In the genomic region with DNA sequence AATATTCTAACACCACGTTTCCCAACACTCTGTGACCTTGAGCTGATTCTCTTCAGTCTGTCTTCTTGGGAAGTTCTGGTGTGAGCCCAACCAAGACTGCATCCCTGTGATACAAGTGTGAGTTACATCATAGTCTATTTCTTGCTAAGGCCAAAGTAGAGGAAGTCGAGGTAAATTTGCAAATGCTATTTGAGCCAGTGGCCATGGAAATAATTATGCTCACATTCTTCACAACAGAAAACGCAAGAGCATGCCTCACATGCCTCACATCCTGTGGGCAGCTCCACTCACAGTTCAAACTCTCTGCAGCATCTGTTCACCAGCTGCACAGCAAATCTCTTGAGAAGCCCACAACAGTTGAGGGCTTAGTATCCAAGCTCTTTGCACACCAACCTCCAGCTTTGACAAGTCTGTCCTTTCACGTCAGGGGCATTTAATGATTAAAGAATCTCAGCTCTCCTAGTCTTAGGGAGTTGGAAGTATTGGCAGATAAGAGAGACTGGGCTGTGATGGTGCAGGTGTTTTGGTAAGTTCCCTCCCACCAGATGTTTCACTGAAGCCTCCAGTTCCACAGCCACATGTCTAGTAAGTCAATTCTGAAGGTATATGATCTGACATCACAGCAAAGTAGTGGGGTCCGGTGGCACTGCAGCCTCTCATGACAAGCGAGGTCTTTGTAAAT, we compare ENCODE assay signal across 12 cellular contexts.
DNase-seq lines count a peak whose midpoint lies in the region; ATAC-seq and TF ChIP-seq lines count a peak whose summit lies in the region.
"Had no signal": no experiment of that assay in that cellular context is flagged by ENCODE, and none has a peak within 500 bp of the region (broad histone marks: within the 10 kb centered on the region; RNA-seq: fewer than 3 reads in every experiment).

No MANE protein-coding gene starts in this region.

- peaks cover 40% of the 10 kb centered on the region for H3K4me1 Mint-ChIP-seq in nephron
- H3K4me1 Mint-ChIP-seq in activated T-helper 2 cell treated with anti-CD3 and anti-CD28 coated beads, Interferon-gamma antibody, Interleukin-2, Interleukin-4, amounts not matched to agents 10 μg/mL and 5 μg/mL and 100 μg/mL, durations not matched to agents 14 hours and 24 hours and 36 hours (ENCODE audit: low read depth) = no peaks in the 10 kb centered on the region

- no peak overlapping the region for H3K4me3 Mint-ChIP-seq in nephron
- H3K4me3 Mint-ChIP-seq in activated T-helper 2 cell treated with anti-CD3 and anti-CD28 coated beads, Interferon-gamma antibody, Interleukin-2, Interleukin-4, amounts not matched to agents 10 μg/mL and 5 μg/mL and 100 μg/mL, durations not matched to agents 14 hours and 24 hours and 36 hours (ENCODE audit: low read depth) = no peak overlapping the region

- H3K9me3 Mint-ChIP-seq in nephron = no peaks in the 10 kb centered on the region
- no peaks in the 10 kb centered on the region for H3K9me3 Mint-ChIP-seq in activated T-helper 2 cell treated with anti-CD3 and anti-CD28 coated beads, Interferon-gamma antibody, Interleukin-2, Interleukin-4, amounts not matched to agents 10 μg/mL and 5 μg/mL and 100 μg/mL, durations not matched to agents 14 hours and 24 hours and 36 hours

- H3K4me3 ChIP-seq in cardiac fibroblast (replicated peaks in 1 of 2; ENCODE audit: low read depth in 2 of 2, low read length in 2 of 2) = no peak overlapping the region

- ATAC-seq in HG03095 (IDR thresholded peaks at IDR 0.05; ENCODE audit: unreplicated experiment) (peak; percentile 55), GM18868 (IDR thresholded peaks at IDR 0.05; ENCODE audit: unreplicated experiment) (no peak)
- ATAC-seq: HepG2 had no signal

- DNase-seq in GM04503 (ENCODE audit: low read depth) = peak; percentile 99
- DNase-seq in cardiac fibroblast (ENCODE audit: low read depth in 2 of 2) = peak; percentile 71 to 89
- DNase-seq in NCI-H187 treated with DMSO at 0.1 percent for 48 hours (lab: John Stamatoyannopoulos, UW) = no peak
- DNase-seq in activated T-helper 2 cell treated with anti-CD3 and anti-CD28 coated beads, Interferon-gamma antibody, Interleukin-2, Interleukin-4, amounts not matched to agents 10 μg/mL and 5 μg/mL and 100 μg/mL, durations not matched to agents 14 hours and 24 hours and 36 hours (ENCODE audit: low spot score) = no peak
- no peak for DNase-seq in ecto neural progenitor cell (ENCODE audit: low spot score)
- DNase-seq: activated naive CD4-positive, alpha-beta T cell; NCI-H510A; stimulated activated CD4-positive, alpha-beta T cell treated with anti-CD3 and anti-CD28 coated beads, Interleukin-15, amount 100 ng/mL, for 24 hours had no signal

- no peaks in the 10 kb centered on the region for H3K27me3 Mint-ChIP-seq in nephron (ENCODE audit: low read depth)
- H3K27me3 Mint-ChIP-seq in activated T-helper 2 cell treated with anti-CD3 and anti-CD28 coated beads, Interferon-gamma antibody, Interleukin-2, Interleukin-4, amounts not matched to agents 10 μg/mL and 5 μg/mL and 100 μg/mL, durations not matched to agents 14 hours and 24 hours and 36 hours (ENCODE audit: low read depth) = peaks cover 34% of the 10 kb centered on the region

- intact Hi-C loops in activated T-helper 2 cell treated with anti-CD3 and anti-CD28 coated beads, Interferon-gamma antibody, Interleukin-2, Interleukin-4, amounts not matched to agents 10 μg/mL and 5 μg/mL and 100 μg/mL, durations not matched to agents 14 hours and 24 hours and 36 hours (cut with micrococcal nuclease) = no loop called here

- H3K27ac Mint-ChIP-seq in nephron = peak overlapping the region; percentile 23 to 34 (median 23)
- H3K27ac Mint-ChIP-seq in activated T-helper 2 cell treated with anti-CD3 and anti-CD28 coated beads, Interferon-gamma antibody, Interleukin-2, Interleukin-4, amounts not matched to agents 10 μg/mL and 5 μg/mL and 100 μg/mL, durations not matched to agents 14 hours and 24 hours and 36 hours = no peak overlapping the region

- no peaks in the 10 kb centered on the region for H3K36me3 Mint-ChIP-seq in nephron (ENCODE audit: low read depth)
- H3K36me3 Mint-ChIP-seq in activated T-helper 2 cell treated with anti-CD3 and anti-CD28 coated beads, Interferon-gamma antibody, Interleukin-2, Interleukin-4, amounts not matched to agents 10 μg/mL and 5 μg/mL and 100 μg/mL, durations not matched to agents 14 hours and 24 hours and 36 hours (ENCODE audit: low read depth) = no peaks in the 10 kb centered on the region

- TF ChIP-seq CTCF in cardiac fibroblast (IDR thresholded peaks at IDR 0.05; ENCODE audit: low read depth, low read length) (no peak), nephron (IDR thresholded peaks at IDR 0.05; ENCODE audit: unreplicated experiment in 3 of 3) (no peak)

Comparison
In these comparisons a context has a peak if more than half of its experiments do, and no peak if none do; other contexts are left out.
1. DNase-seq: peak in GM04503 (single experiment) and cardiac fibroblast (2 of 2); none in NCI-H187 treated with DMSO at 0.1 percent for 48 hours (single experiment), activated T-helper 2 cell treated with anti-CD3 and anti-CD28 coated beads, Interferon-gamma antibody, Interleukin-2, Interleukin-4, amounts not matched to agents 10 μg/mL and 5 μg/mL and 100 μg/mL, durations not matched to agents 14 hours and 24 hours and 36 hours (single experiment) and ecto neural progenitor cell (single experiment).